Comparison of ENCODE assay signal across 1 cellular context in the genomic region with DNA sequence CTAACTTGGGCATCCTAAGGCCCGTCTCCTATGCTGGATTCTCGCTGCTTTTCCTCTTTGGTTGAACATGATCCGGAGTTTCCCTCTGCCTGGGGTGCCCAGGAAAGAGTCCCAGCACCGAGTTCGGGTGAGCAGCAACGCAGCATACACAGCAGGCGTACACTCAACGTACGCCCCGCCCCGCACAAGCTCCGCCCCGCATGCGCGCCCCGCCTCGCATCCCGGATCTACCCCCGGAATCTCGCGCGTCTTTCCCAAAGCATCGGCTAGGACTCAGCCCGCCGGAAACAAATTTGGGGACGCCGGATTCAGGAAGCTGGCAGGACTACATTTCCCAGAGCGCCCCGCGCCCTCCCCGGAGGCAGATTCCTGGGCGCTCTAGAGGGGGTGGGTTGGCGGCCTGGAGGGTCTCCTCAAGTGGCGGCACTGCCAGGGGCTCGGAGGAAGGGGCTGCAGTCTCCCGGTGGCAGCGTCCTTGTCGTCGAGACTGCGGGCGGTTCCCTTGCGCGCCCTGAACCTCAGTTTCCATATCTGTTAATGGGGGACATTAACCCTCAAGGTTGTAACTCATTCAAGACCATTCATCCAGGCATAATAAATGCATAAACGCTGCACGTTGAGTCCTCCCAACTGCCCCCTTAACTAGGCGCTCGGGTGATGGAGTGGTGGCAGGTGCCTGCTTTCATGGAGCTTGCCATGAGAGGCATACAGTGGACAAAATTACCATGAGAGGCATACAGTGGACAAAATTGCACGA.
TF ChIP-seq lines count a peak whose summit lies in the region.

No MANE protein-coding gene starts in this region.

TF ChIP-seq in H1, 55 proteins besides CTCF, POLR2A, EP300 and RAD21:
- TF ChIP-seq HDAC6 (IDR thresholded peaks at IDR 0.05; ENCODE audit: low read depth, low read length) = no peak
- TF ChIP-seq SP4 (IDR thresholded peaks at IDR 0.05; ENCODE audit: low read length) = no peak
- TF ChIP-seq, protein P1, sequence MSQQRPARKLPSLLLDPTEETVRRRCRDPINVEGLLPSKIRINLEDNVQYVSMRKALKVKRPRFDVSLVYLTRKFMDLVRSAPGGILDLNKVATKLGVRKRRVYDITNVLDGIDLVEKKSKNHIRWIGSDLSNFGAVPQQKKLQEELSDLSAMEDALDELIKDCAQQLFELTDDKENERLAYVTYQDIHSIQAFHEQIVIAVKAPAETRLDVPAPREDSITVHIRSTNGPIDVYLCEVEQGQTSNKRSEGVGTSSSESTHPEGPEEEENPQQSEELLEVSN (IDR thresholded peaks at IDR 0.05) = no peak; the same call in 1 of the 2 replicates
- TF ChIP-seq KDM4A (IDR thresholded peaks at IDR 0.05; ENCODE audit: low read depth, low read length, severe bottlenecking) = peak; percentile 55
- TF ChIP-seq RBBP5 (IDR thresholded peaks at IDR 0.05; ENCODE audit: borderline replicate concordance, low read depth, low read length) = no peak
- peak; percentile 46; the same call in 1 of the 2 replicates for TF ChIP-seq TBP (IDR thresholded peaks at IDR 0.05; ENCODE audit: low read depth, low read length)
- TF ChIP-seq BRCA1 (IDR thresholded peaks at IDR 0.05; ENCODE audit: low read depth, low read length) = peak; percentile 86
- TF ChIP-seq CBX8 (IDR thresholded peaks at IDR 0.05; ENCODE audit: borderline replicate concordance, low read depth, low read length) = no peak
- TF ChIP-seq CBX5 (IDR thresholded peaks at IDR 0.05; ENCODE audit: low read depth, low read length) = no peak
- no peak for TF ChIP-seq JUN (IDR thresholded peaks at IDR 0.05; ENCODE audit: low read depth, low read length)
- TF ChIP-seq HDAC2 (IDR thresholded peaks at IDR 0.05; ENCODE audit: borderline replicate concordance in 1 of 2, low read depth in 2 of 2, low read length in 2 of 2) = peak in 1 of 2 experiments; percentile 70; a peak in 1 of 4 replicates
- TF ChIP-seq EGR1 (IDR thresholded peaks at IDR 0.05; ENCODE audit: borderline replicate concordance, low read depth, low read length) = 0 out of 2 replicates have a peak, but pooled peaks have one; percentile 23
- peak; percentile 56 for TF ChIP-seq TAF1 (IDR thresholded peaks at IDR 0.05; ENCODE audit: low read depth, low read length)
- TF ChIP-seq CHD2 (IDR thresholded peaks at IDR 0.05; ENCODE audit: low read length) = peak; percentile 97
- TF ChIP-seq GABPA (IDR thresholded peaks at IDR 0.05; ENCODE audit: borderline replicate concordance, insufficient read depth, low read length) = peak; percentile 73; the same call in 1 of the 2 replicates
- TF ChIP-seq SIN3A (conservative IDR thresholded peaks at IDR 0.05 in 1 of 2, IDR thresholded peaks at IDR 0.05 in 1 of 2; ENCODE audit: low read depth in 1 of 2, low read length in 2 of 2) = peak in 1 of 2 experiments; percentile 75; a peak in 1 of 4 replicates
- TF ChIP-seq CREB1 (IDR thresholded peaks at IDR 0.05) = 0 out of 2 replicates have a peak, but pooled peaks have one; percentile 37
- peak; percentile 80 for TF ChIP-seq SIX5 (IDR thresholded peaks at IDR 0.05; ENCODE audit: low read depth, low read length)
- TF ChIP-seq RXRA (IDR thresholded peaks at IDR 0.05; ENCODE audit: insufficient read depth, low read depth, low read length) = no peak
- 0 out of 2 replicates have a peak, but pooled peaks have one; percentile 9 for TF ChIP-seq SRF (IDR thresholded peaks at IDR 0.05; ENCODE audit: low read depth, low read length)
- peak; percentile 95 for TF ChIP-seq KDM1A (IDR thresholded peaks at IDR 0.05; ENCODE audit: borderline replicate concordance, low read length)
- peak; percentile 32; the same call in 1 of the 2 replicates for TF ChIP-seq TEAD4 (IDR thresholded peaks at IDR 0.05; ENCODE audit: low read depth, low read length)
- TF ChIP-seq NRF1 (IDR thresholded peaks at IDR 0.05; ENCODE audit: low read depth, low read length) = peak; percentile 76
- TF ChIP-seq BACH1 (IDR thresholded peaks at IDR 0.05; ENCODE audit: low read length) = no peak
- no peak for TF ChIP-seq ASH2L (IDR thresholded peaks at IDR 0.05; ENCODE audit: low read length)
TF ChIP-seq in H1: peak in this region for 15.
